ENCODE assay signal across 20 cellular contexts in genomic region chr3:43862470-43862869, GRCh38.
DNase-seq lines count a peak whose midpoint lies in the region; ATAC-seq and TF ChIP-seq lines count a peak whose summit lies in the region.
"Had no signal": no experiment of that assay in that cellular context is flagged by ENCODE, and none has a peak within 500 bp of the region (broad histone marks: within the 10 kb centered on the region; RNA-seq: fewer than 3 reads in every experiment).

No MANE protein-coding gene starts in this region.

- intact Hi-C loops in activated CD4-positive, alpha-beta memory T cell treated with anti-CD3 and anti-CD28 coated beads for 36 hours (cut with micrococcal nuclease), result no loop called here
- intact Hi-C loops in sigmoid colon (cut with DNase I) (no loop called here), natural killer cell (cut with micrococcal nuclease) (no loop called here), right cardiac atrium (cut with DNase I) (no loop called here)

- WGBS in sigmoid colon, 2 donors, result 86 to 88% methylated on average over 4 of the region's 4 CpGs
- 85% methylated on average over 4 of the region's 4 CpGs for WGBS in right cardiac atrium

- no peaks in the 10 kb centered on the region for H3K9me3 Mint-ChIP-seq in activated CD4-positive, alpha-beta memory T cell treated with anti-CD3 and anti-CD28 coated beads, Interleukin-2, amount 10 ng/mL, durations not matched to agents 7 days and 5 days
- no peaks in the 10 kb centered on the region for H3K9me3 Mint-ChIP-seq in activated CD4-positive, alpha-beta memory T cell treated with anti-CD3 and anti-CD28 coated beads for 36 hours
- H3K9me3 Mint-ChIP-seq in stimulated activated naive CD8-positive, alpha-beta T cell treated with anti-CD3 and anti-CD28 coated beads, Interleukin-15, amount 100 ng/mL, for 72 hours, result no peaks in the 10 kb centered on the region
- no peaks in the 10 kb centered on the region for H3K9me3 Mint-ChIP-seq in natural killer cell
- H3K9me3 Mint-ChIP-seq: CD4-positive, alpha-beta T cell; CD8-positive, alpha-beta memory T cell; GM23338; H9 had no signal

- no peaks in the 10 kb centered on the region for H3K4me1 Mint-ChIP-seq in activated CD4-positive, alpha-beta memory T cell treated with anti-CD3 and anti-CD28 coated beads, Interleukin-2, amount 10 ng/mL, durations not matched to agents 7 days and 5 days
- no peaks in the 10 kb centered on the region for H3K4me1 Mint-ChIP-seq in activated CD4-positive, alpha-beta memory T cell treated with anti-CD3 and anti-CD28 coated beads for 36 hours (ENCODE audit: low read depth)
- no peaks in the 10 kb centered on the region for H3K4me1 Mint-ChIP-seq in stimulated activated naive CD8-positive, alpha-beta T cell treated with anti-CD3 and anti-CD28 coated beads, Interleukin-15, amount 100 ng/mL, for 72 hours
- no peaks in the 10 kb centered on the region for H3K4me1 Mint-ChIP-seq in natural killer cell
- H3K4me1 Mint-ChIP-seq: B cell; CD8-positive, alpha-beta memory T cell had no signal

- H3K4me3 Mint-ChIP-seq in activated CD4-positive, alpha-beta memory T cell treated with anti-CD3 and anti-CD28 coated beads, Interleukin-2, amount 10 ng/mL, durations not matched to agents 7 days and 5 days, result no peak overlapping the region
- H3K4me3 Mint-ChIP-seq in activated CD4-positive, alpha-beta memory T cell treated with anti-CD3 and anti-CD28 coated beads for 36 hours, result no peak overlapping the region
- H3K4me3 Mint-ChIP-seq in stimulated activated naive CD8-positive, alpha-beta T cell treated with anti-CD3 and anti-CD28 coated beads, Interleukin-15, amount 100 ng/mL, for 72 hours, result no peak overlapping the region
- no peak overlapping the region for H3K4me3 Mint-ChIP-seq in natural killer cell
- H3K4me3 Mint-ChIP-seq: B cell; CD4-positive, alpha-beta T cell; CD8-positive, alpha-beta memory T cell; GM23338; H9 had no signal

- no peak for TF ChIP-seq POLR2A in sigmoid colon (IDR thresholded peaks at IDR 0.05)

- H3K36me3 ChIP-seq in sigmoid colon, result no peaks in the 10 kb centered on the region
- H3K36me3 ChIP-seq: BLaER1 had no signal

- peak; percentile 8 for DNase-seq in activated CD4-positive, alpha-beta memory T cell treated with anti-CD3 and anti-CD28 coated beads, Interleukin-2, amount 10 ng/mL, durations not matched to agents 7 days and 5 days
- no peak for DNase-seq in activated CD4-positive, alpha-beta memory T cell treated with anti-CD3 and anti-CD28 coated beads for 36 hours
- DNase-seq in mesenteric fat pad (ENCODE audit: low spot score), result peak; percentile 64
- DNase-seq in sigmoid colon, result peak; percentile 28
- DNase-seq in stimulated activated naive CD8-positive, alpha-beta T cell treated with anti-CD3 and anti-CD28 coated beads, Interleukin-15, amount 100 ng/mL, for 72 hours, result no peak
- DNase-seq in natural killer cell, result no peak
- DNase-seq in CD1c-positive myeloid dendritic cell (ENCODE audit: extremely low spot score), result no peak
- DNase-seq in right cardiac atrium, result no peak
- DNase-seq: CD4-positive, alpha-beta T cell; CD8-positive, alpha-beta memory T cell; DMS53; DMS79 treated with DMSO at 0.1 percent for 48 hours; GF-D8; H9 had no signal

- no peak overlapping the region for H3K27ac ChIP-seq in sigmoid colon
- H3K27ac ChIP-seq in right cardiac atrium (ENCODE audit: low read length), result no peak overlapping the region
- H3K27ac ChIP-seq: 22Rv1, BLaER1, C4-2B had no signal

- H3K27me3 ChIP-seq in sigmoid colon (peaks cover 0 to 22% (median 14%) of the 10 kb centered on the region in 3 donors), right cardiac atrium (ENCODE audit: control insufficient read depth, insufficient read depth) (peaks cover 2% of the 10 kb centered on the region)
- H3K27me3 ChIP-seq: BLaER1 had no signal

- peaks cover 16% of the 10 kb centered on the region for H3K27me3 Mint-ChIP-seq in activated CD4-positive, alpha-beta memory T cell treated with anti-CD3 and anti-CD28 coated beads, Interleukin-2, amount 10 ng/mL, durations not matched to agents 7 days and 5 days
- peaks cover 26% of the 10 kb centered on the region for H3K27me3 Mint-ChIP-seq in activated CD4-positive, alpha-beta memory T cell treated with anti-CD3 and anti-CD28 coated beads for 36 hours
- peaks cover 62% of the 10 kb centered on the region for H3K27me3 Mint-ChIP-seq in stimulated activated naive CD8-positive, alpha-beta T cell treated with anti-CD3 and anti-CD28 coated beads, Interleukin-15, amount 100 ng/mL, for 72 hours
- peaks cover 20 to 21% of the 10 kb centered on the region in 2 donors for H3K27me3 Mint-ChIP-seq in natural killer cell (ENCODE audit: low read depth in 2 of 2)

- H3K27ac Mint-ChIP-seq in activated CD4-positive, alpha-beta memory T cell treated with anti-CD3 and anti-CD28 coated beads, Interleukin-2, amount 10 ng/mL, durations not matched to agents 7 days and 5 days, result no peak overlapping the region
- no peak overlapping the region for H3K27ac Mint-ChIP-seq in activated CD4-positive, alpha-beta memory T cell treated with anti-CD3 and anti-CD28 coated beads for 36 hours
- H3K27ac Mint-ChIP-seq in stimulated activated naive CD8-positive, alpha-beta T cell treated with anti-CD3 and anti-CD28 coated beads, Interleukin-15, amount 100 ng/mL, for 72 hours, result peak overlapping the region in 1 of 2 donors; percentile 14
- no peak overlapping the region for H3K27ac Mint-ChIP-seq in natural killer cell
- H3K27ac Mint-ChIP-seq: B cell; CD4-positive, alpha-beta T cell; CD8-positive, alpha-beta memory T cell; GM23338 had no signal

- CTCF ChIA-PET in activated CD4-positive, alpha-beta memory T cell treated with anti-CD3 and anti-CD28 coated beads, Interleukin-2, amount 10 ng/mL, durations not matched to agents 7 days and 5 days (lab: Charles Lee), result no interaction called here
- CTCF ChIA-PET in activated CD4-positive, alpha-beta memory T cell treated with anti-CD3 and anti-CD28 coated beads for 36 hours (lab: Charles Lee), result no interaction called here

- H3K9me3 ChIP-seq in sigmoid colon, result no peaks in the 10 kb centered on the region
- no peaks in the 10 kb centered on the region for H3K9me3 ChIP-seq in right cardiac atrium (ENCODE audit: control insufficient read depth, low read length)
- H3K9me3 ChIP-seq: BLaER1 had no signal

- H3K4me3 ChIP-seq in sigmoid colon, result no peak overlapping the region
- no peak overlapping the region for H3K4me3 ChIP-seq in right cardiac atrium (ENCODE audit: low read length)
- H3K4me3 ChIP-seq: BLaER1, GM23338 had no signal

- no peak for TF ChIP-seq CTCF in sigmoid colon (IDR thresholded peaks at IDR 0.05)
- no peak for TF ChIP-seq CTCF in natural killer cell (IDR thresholded peaks at IDR 0.05)

- H3K36me3 Mint-ChIP-seq in activated CD4-positive, alpha-beta memory T cell treated with anti-CD3 and anti-CD28 coated beads, Interleukin-2, amount 10 ng/mL, durations not matched to agents 7 days and 5 days (ENCODE audit: low read depth), result no peaks in the 10 kb centered on the region
- no peaks in the 10 kb centered on the region for H3K36me3 Mint-ChIP-seq in activated CD4-positive, alpha-beta memory T cell treated with anti-CD3 and anti-CD28 coated beads for 36 hours
- H3K36me3 Mint-ChIP-seq in natural killer cell, result no peaks in the 10 kb centered on the region
- H3K36me3 Mint-ChIP-seq: CD8-positive, alpha-beta memory T cell had no signal

- POLR2A ChIA-PET in activated CD4-positive, alpha-beta memory T cell treated with anti-CD3 and anti-CD28 coated beads, Interleukin-2, amount 10 ng/mL, durations not matched to agents 7 days and 5 days (lab: Charles Lee), result no interaction called here
- POLR2A ChIA-PET in activated CD4-positive, alpha-beta memory T cell treated with anti-CD3 and anti-CD28 coated beads for 36 hours (lab: Charles Lee), result no interaction called here

- ATAC-seq in stimulated activated naive CD8-positive, alpha-beta T cell treated with anti-CD3 and anti-CD28 coated beads, Interleukin-15, amount 100 ng/mL, for 72 hours, result no peak
- no peak for ATAC-seq in natural killer cell
- ATAC-seq in right cardiac atrium, result no peak
- ATAC-seq: GM23338, HCT116 had no signal

- TF ChIP-seq EP300 in sigmoid colon (IDR thresholded peaks at IDR 0.05), result no peak

- no peaks in the 10 kb centered on the region for H3K4me1 ChIP-seq in sigmoid colon
- H3K4me1 ChIP-seq in right cardiac atrium (ENCODE audit: control insufficient read depth, insufficient read depth, low read length), result no peaks in the 10 kb centered on the region

Comparison
In these comparisons a context has a peak if more than half of its experiments do, and no peak if none do; other contexts are left out.
1. DNase-seq: peak in activated CD4-positive, alpha-beta memory T cell treated with anti-CD3 and anti-CD28 coated beads, Interleukin-2, amount 10 ng/mL, durations not matched to agents 7 days and 5 days (single experiment), mesenteric fat pad (single experiment) and sigmoid colon (single experiment); none in activated CD4-positive, alpha-beta memory T cell treated with anti-CD3 and anti-CD28 coated beads for 36 hours (single experiment), stimulated activated naive CD8-positive, alpha-beta T cell treated with anti-CD3 and anti-CD28 coated beads, Interleukin-15, amount 100 ng/mL, for 72 hours (0 of 2), natural killer cell (single experiment), CD1c-positive myeloid dendritic cell (single experiment) and right cardiac atrium (0 of 3).